1 cellular context compared by ENCODE assay signal in the genomic region with DNA sequence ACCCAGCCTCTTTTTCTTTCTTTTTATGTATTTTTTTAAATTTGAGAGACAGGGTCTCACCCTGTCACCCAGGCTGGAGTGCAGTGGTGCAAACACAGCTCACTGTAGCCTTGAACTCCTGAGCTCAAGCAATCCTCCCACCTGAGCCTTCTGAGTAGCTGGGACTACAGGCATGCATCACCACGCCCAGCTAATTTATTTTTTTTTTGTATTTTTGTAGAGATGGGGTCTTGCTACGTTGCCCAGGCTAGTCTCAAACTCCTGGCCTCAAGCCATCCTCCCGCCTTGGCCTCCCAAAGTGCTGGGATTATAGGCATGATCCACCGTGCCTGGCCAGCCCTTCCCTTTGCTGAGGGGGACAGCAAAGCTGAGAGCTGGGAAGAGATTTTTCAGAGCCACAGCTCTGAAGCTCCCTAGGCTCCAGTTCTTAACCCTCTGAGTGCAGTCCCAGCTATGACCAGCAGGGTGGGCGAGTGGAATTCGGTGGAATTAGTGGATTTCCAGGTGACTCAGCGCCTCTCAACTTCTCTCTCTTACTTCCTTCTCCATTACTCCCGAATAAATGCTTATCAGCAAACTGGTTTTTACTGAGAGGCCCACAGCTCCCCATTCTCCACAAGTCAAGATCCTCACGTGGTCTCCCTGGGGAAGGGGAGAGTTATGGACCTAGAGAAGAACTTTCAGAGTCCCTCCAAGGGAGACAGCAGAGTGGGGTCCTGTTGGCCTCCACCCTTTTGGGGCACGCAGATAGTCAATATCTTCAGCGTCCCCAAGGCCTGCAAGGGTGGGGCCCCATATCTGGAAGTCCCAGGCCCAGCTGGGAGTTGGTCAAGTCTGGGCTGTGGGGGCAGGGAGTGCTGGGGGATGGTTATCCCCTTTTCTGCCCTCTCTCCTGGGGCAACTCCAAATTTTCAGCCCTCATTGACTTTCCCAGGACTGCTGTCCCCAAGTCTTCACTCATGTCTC.
TF ChIP-seq lines count a peak whose summit lies in the region.

No MANE protein-coding gene starts in this region.

TF ChIP-seq in HepG2, 621 proteins besides CTCF, POLR2A, EP300 and RAD21 (continued from another document and continues in another):
- TF ChIP-seq, protein P1, sequence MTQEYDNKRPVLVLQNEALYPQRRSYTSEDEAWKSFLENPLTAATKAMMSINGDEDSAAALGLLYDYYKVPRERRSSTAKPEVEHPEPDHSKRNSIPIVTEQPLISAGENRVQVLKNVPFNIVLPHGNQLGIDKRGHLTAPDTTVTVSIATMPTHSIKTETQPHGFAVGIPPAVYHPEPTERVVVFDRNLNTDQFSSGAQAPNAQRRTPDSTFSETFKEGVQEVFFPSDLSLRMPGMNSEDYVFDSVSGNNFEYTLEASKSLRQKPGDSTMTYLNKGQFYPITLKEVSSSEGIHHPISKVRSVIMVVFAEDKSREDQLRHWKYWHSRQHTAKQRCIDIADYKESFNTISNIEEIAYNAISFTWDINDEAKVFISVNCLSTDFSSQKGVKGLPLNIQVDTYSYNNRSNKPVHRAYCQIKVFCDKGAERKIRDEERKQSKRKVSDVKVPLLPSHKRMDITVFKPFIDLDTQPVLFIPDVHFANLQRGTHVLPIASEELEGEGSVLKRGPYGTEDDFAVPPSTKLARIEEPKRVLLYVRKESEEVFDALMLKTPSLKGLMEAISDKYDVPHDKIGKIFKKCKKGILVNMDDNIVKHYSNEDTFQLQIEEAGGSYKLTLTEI (CRISPR knock-in tag; conservative IDR thresholded peaks at IDR 0.05), result no peak
- no peak for TF ChIP-seq PHF8 (CRISPR knock-in tag; IDR thresholded peaks at IDR 0.05)
- TF ChIP-seq, protein P2, sequence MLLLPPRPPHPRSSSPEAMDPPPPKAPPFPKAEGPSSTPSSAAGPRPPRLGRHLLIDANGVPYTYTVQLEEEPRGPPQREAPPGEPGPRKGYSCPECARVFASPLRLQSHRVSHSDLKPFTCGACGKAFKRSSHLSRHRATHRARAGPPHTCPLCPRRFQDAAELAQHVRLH (CRISPR knock-in tag; IDR thresholded peaks at IDR 0.05; ENCODE audit: borderline replicate concordance, low read depth), result peak; percentile 38; the same call in 1 of the 2 replicates
- TF ChIP-seq, protein P3, sequence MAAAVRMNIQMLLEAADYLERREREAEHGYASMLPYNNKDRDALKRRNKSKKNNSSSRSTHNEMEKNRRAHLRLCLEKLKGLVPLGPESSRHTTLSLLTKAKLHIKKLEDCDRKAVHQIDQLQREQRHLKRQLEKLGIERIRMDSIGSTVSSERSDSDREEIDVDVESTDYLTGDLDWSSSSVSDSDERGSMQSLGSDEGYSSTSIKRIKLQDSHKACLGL (CRISPR knock-in tag; IDR thresholded peaks at IDR 0.05), result no peak
- no peak for TF ChIP-seq ZFYVE20 (CRISPR knock-in tag; IDR thresholded peaks at IDR 0.05; ENCODE audit: borderline replicate concordance, low read depth)
- TF ChIP-seq HMG20B (CRISPR knock-in tag; conservative IDR thresholded peaks at IDR 0.05), result no peak
- no peak for TF ChIP-seq GABPB1 (CRISPR knock-in tag; IDR thresholded peaks at IDR 0.05)
- TF ChIP-seq, protein P4, sequence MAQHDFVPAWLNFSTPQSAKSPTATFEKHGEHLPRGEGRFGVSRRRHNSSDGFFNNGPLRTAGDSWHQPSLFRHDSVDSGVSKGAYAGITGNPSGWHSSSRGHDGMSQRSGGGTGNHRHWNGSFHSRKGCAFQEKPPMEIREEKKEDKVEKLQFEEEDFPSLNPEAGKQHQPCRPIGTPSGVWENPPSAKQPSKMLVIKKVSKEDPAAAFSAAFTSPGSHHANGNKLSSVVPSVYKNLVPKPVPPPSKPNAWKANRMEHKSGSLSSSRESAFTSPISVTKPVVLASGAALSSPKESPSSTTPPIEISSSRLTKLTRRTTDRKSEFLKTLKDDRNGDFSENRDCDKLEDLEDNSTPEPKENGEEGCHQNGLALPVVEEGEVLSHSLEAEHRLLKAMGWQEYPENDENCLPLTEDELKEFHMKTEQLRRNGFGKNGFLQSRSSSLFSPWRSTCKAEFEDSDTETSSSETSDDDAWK (CRISPR knock-in tag; IDR thresholded peaks at IDR 0.05), result no peak
- TF ChIP-seq, protein P5, sequence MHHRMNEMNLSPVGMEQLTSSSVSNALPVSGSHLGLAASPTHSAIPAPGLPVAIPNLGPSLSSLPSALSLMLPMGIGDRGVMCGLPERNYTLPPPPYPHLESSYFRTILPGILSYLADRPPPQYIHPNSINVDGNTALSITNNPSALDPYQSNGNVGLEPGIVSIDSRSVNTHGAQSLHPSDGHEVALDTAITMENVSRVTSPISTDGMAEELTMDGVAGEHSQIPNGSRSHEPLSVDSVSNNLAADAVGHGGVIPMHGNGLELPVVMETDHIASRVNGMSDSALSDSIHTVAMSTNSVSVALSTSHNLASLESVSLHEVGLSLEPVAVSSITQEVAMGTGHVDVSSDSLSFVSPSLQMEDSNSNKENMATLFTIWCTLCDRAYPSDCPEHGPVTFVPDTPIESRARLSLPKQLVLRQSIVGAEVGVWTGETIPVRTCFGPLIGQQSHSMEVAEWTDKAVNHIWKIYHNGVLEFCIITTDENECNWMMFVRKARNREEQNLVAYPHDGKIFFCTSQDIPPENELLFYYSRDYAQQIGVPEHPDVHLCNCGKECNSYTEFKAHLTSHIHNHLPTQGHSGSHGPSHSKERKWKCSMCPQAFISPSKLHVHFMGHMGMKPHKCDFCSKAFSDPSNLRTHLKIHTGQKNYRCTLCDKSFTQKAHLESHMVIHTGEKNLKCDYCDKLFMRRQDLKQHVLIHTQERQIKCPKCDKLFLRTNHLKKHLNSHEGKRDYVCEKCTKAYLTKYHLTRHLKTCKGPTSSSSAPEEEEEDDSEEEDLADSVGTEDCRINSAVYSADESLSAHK (CRISPR knock-in tag; IDR thresholded peaks at IDR 0.05; ENCODE audit: borderline replicate concordance), result no peak
- no peak for TF ChIP-seq ONECUT2 (CRISPR knock-in tag; IDR thresholded peaks at IDR 0.05)
- no peak for TF ChIP-seq ZNF543 (CRISPR knock-in tag; IDR thresholded peaks at IDR 0.05)
- TF ChIP-seq, protein P6, sequence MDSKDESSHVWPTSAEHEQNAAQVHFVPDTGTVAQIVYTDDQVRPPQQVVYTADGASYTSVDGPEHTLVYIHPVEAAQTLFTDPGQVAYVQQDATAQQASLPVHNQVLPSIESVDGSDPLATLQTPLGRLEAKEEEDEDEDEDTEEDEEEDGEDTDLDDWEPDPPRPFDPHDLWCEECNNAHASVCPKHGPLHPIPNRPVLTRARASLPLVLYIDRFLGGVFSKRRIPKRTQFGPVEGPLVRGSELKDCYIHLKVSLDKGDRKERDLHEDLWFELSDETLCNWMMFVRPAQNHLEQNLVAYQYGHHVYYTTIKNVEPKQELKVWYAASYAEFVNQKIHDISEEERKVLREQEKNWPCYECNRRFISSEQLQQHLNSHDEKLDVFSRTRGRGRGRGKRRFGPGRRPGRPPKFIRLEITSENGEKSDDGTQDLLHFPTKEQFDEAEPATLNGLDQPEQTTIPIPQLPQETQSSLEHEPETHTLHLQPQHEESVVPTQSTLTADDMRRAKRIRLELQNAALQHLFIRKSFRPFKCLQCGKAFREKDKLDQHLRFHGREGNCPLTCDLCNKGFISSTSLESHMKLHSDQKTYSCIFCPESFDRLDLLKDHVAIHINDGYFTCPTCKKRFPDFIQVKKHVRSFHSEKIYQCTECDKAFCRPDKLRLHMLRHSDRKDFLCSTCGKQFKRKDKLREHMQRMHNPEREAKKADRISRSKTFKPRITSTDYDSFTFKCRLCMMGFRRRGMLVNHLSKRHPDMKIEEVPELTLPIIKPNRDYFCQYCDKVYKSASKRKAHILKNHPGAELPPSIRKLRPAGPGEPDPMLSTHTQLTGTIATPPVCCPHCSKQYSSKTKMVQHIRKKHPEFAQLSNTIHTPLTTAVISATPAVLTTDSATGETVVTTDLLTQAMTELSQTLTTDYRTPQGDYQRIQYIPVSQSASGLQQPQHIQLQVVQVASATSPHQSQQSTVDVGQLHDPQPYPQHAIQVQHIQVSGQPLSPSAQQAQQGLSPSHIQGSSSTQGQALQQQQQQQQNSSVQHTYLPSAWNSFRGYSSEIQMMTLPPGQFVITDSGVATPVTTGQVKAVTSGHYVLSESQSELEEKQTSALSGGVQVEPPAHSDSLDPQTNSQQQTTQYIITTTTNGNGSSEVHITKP (CRISPR knock-in tag; IDR thresholded peaks at IDR 0.05; ENCODE audit: low read depth), result no peak
- TF ChIP-seq KLF9 (CRISPR knock-in tag; IDR thresholded peaks at IDR 0.05; ENCODE audit: low read depth), result no peak
- peak; percentile 17 to 20; a peak in 1 of 4 replicates for TF ChIP-seq MAFK (conservative IDR thresholded peaks at IDR 0.05 in 1 of 2, IDR thresholded peaks at IDR 0.05 in 1 of 2; ENCODE audit: low read length in 2 of 2)
- TF ChIP-seq TEAD3 (CRISPR knock-in tag; optimal IDR thresholded peaks at IDR 0.05; ENCODE audit: borderline replicate concordance), result peak; percentile 68
- TF ChIP-seq, protein P7, sequence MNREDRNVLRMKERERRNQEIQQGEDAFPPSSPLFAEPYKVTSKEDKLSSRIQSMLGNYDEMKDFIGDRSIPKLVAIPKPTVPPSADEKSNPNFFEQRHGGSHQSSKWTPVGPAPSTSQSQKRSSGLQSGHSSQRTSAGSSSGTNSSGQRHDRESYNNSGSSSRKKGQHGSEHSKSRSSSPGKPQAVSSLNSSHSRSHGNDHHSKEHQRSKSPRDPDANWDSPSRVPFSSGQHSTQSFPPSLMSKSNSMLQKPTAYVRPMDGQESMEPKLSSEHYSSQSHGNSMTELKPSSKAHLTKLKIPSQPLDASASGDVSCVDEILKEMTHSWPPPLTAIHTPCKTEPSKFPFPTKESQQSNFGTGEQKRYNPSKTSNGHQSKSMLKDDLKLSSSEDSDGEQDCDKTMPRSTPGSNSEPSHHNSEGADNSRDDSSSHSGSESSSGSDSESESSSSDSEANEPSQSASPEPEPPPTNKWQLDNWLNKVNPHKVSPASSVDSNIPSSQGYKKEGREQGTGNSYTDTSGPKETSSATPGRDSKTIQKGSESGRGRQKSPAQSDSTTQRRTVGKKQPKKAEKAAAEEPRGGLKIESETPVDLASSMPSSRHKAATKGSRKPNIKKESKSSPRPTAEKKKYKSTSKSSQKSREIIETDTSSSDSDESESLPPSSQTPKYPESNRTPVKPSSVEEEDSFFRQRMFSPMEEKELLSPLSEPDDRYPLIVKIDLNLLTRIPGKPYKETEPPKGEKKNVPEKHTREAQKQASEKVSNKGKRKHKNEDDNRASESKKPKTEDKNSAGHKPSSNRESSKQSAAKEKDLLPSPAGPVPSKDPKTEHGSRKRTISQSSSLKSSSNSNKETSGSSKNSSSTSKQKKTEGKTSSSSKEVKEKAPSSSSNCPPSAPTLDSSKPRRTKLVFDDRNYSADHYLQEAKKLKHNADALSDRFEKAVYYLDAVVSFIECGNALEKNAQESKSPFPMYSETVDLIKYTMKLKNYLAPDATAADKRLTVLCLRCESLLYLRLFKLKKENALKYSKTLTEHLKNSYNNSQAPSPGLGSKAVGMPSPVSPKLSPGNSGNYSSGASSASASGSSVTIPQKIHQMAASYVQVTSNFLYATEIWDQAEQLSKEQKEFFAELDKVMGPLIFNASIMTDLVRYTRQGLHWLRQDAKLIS (CRISPR knock-in tag; IDR thresholded peaks at IDR 0.05), result no peak
- TF ChIP-seq FOSL2 (CRISPR knock-in tag; IDR thresholded peaks at IDR 0.05), result peak; percentile 87
- 0 out of 2 replicates have a peak, but pooled peaks have one; percentile 12 for TF ChIP-seq ZMYM3 (CRISPR knock-in tag; IDR thresholded peaks at IDR 0.05)
- TF ChIP-seq, protein P8, sequence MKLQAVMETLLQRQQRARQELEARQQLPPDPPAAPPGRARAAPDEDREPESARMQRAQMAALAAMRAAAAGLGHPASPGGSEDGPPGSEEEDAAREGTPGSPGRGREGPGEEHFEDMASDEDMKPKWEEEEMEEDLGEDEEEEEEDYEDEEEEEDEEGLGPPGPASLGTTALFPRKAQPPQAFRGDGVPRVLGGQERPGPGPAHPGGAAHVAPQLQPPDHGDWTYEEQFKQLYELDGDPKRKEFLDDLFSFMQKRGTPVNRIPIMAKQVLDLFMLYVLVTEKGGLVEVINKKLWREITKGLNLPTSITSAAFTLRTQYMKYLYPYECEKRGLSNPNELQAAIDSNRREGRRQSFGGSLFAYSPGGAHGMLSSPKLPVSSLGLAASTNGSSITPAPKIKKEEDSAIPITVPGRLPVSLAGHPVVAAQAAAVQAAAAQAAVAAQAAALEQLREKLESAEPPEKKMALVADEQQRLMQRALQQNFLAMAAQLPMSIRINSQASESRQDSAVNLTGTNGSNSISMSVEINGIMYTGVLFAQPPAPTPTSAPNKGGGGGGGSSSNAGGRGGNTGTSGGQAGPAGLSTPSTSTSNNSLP (IDR thresholded peaks at IDR 0.05; ENCODE audit: low read depth, low read length), result peak; percentile 35; the same call in 1 of the 2 replicates
- TF ChIP-seq DNMT3B (CRISPR knock-in tag; conservative IDR thresholded peaks at IDR 0.05), result no peak
- peak; percentile 6; the same call in 1 of the 2 replicates for TF ChIP-seq SALL1 (CRISPR knock-in tag; IDR thresholded peaks at IDR 0.05)
- TF ChIP-seq, protein P9, sequence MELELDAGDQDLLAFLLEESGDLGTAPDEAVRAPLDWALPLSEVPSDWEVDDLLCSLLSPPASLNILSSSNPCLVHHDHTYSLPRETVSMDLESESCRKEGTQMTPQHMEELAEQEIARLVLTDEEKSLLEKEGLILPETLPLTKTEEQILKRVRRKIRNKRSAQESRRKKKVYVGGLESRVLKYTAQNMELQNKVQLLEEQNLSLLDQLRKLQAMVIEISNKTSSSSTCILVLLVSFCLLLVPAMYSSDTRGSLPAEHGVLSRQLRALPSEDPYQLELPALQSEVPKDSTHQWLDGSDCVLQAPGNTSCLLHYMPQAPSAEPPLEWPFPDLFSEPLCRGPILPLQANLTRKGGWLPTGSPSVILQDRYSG (CRISPR knock-in tag; IDR thresholded peaks at IDR 0.05), result no peak
- TF ChIP-seq ZNF598 (CRISPR knock-in tag; IDR thresholded peaks at IDR 0.05; ENCODE audit: borderline replicate concordance), result no peak
- TF ChIP-seq TSC22D2 (CRISPR knock-in tag; IDR thresholded peaks at IDR 0.05; ENCODE audit: borderline replicate concordance), result no peak
- no peak for TF ChIP-seq ZNF644 (CRISPR knock-in tag; IDR thresholded peaks at IDR 0.05; ENCODE audit: low read depth)
- TF ChIP-seq ZNF556 (CRISPR knock-in tag; IDR thresholded peaks at IDR 0.05; ENCODE audit: borderline replicate concordance), result no peak
- peak; percentile 51; the same call in 1 of the 2 replicates for TF ChIP-seq ZMYM2 (CRISPR knock-in tag; IDR thresholded peaks at IDR 0.05)
- TF ChIP-seq GABPA (IDR thresholded peaks at IDR 0.05; ENCODE audit: low read depth, low read length), result no peak
- 0 out of 2 replicates have a peak, but pooled peaks have one; percentile 14 for TF ChIP-seq GABPA (CRISPR knock-in tag; IDR thresholded peaks at IDR 0.05; ENCODE audit: low read depth)
- no peak for TF ChIP-seq MIER3 (CRISPR knock-in tag; IDR thresholded peaks at IDR 0.05; ENCODE audit: borderline replicate concordance)
- TF ChIP-seq ELF3 (CRISPR knock-in tag; IDR thresholded peaks at IDR 0.05), result peak; percentile 70
- no peak for TF ChIP-seq ZNF333 (CRISPR knock-in tag; IDR thresholded peaks at IDR 0.05; ENCODE audit: borderline replicate concordance)
- TF ChIP-seq POLR2G (IDR thresholded peaks at IDR 0.05; ENCODE audit: low read depth, low read length), result no peak
- TF ChIP-seq, protein P10, sequence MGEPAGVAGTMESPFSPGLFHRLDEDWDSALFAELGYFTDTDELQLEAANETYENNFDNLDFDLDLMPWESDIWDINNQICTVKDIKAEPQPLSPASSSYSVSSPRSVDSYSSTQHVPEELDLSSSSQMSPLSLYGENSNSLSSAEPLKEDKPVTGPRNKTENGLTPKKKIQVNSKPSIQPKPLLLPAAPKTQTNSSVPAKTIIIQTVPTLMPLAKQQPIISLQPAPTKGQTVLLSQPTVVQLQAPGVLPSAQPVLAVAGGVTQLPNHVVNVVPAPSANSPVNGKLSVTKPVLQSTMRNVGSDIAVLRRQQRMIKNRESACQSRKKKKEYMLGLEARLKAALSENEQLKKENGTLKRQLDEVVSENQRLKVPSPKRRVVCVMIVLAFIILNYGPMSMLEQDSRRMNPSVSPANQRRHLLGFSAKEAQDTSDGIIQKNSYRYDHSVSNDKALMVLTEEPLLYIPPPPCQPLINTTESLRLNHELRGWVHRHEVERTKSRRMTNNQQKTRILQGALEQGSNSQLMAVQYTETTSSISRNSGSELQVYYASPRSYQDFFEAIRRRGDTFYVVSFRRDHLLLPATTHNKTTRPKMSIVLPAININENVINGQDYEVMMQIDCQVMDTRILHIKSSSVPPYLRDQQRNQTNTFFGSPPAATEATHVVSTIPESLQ (CRISPR knock-in tag; conservative IDR thresholded peaks at IDR 0.05), result no peak
- TF ChIP-seq KLF15 (CRISPR knock-in tag; IDR thresholded peaks at IDR 0.05; ENCODE audit: borderline replicate concordance), result no peak
